ENCODE assay signal across 7 cellular contexts in the genomic region with DNA sequence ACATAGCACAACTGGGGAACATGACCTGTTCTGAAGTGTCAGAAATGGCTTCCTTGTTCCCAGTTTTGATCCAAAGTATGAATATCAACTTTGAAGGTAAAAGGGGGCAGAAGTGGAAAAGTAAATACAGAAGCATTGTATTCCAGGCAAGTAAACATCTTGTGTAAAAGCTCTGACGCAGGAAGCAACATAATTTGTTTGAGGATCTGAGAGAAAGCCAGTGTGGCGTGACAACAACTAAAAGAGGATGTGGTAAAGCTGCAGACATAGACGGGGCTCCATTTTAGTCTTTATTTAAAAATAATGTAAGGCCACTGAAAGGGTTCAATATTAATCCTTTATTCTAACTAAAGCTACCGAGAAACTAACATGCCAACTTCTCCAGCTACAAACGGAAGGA.
A peak's percentile ranks its signal among the peaks of the same experiment; 100 is the strongest.
DNase-seq lines count a peak whose midpoint lies in the region; ATAC-seq and TF ChIP-seq lines count a peak whose summit lies in the region.

No MANE protein-coding gene starts in this region.

- H3K4me1 ChIP-seq in heart left ventricle: no peaks in the 10 kb centered on the region

- ATAC-seq in GM19328 (IDR thresholded peaks at IDR 0.05; ENCODE audit: unreplicated experiment) (peak; percentile 99), HG03045 (IDR thresholded peaks at IDR 0.05; ENCODE audit: unreplicated experiment) (peak; percentile 97), heart left ventricle (no peak)

- H3K9me3 ChIP-seq in heart left ventricle: peaks cover 0 to 3% (median 0%) of the 10 kb centered on the region in 12 donors

- no peak overlapping the region for H3K27ac ChIP-seq in heart left ventricle

- peak; percentile 5 for DNase-seq in NCI-H2081 treated with DMSO at 0.1 percent for 48 hours (lab: John Stamatoyannopoulos, UW)
- DNase-seq in activated gamma-delta T cell treated with Interleukin-2 at 50 U/mL for 16 hours: no peak
- DNase-seq in heart left ventricle: no peak
- no peak for DNase-seq in OCI-M2 (lab: John Stamatoyannopoulos, UW; ENCODE audit: unreplicated experiment)
- DNase-seq in cerebellum (ENCODE audit: low spot score): no peak

- TF ChIP-seq POLR2A in heart left ventricle (IDR thresholded peaks at IDR 0.05): no peak

- no peaks in the 10 kb centered on the region for H3K27me3 ChIP-seq in heart left ventricle

- no peak overlapping the region for H3K4me3 ChIP-seq in heart left ventricle

- no peak for TF ChIP-seq CTCF in heart left ventricle (IDR thresholded peaks at IDR 0.05)

- 77 to 91% (median 83%) methylated on average over 5 of the region's 5 CpGs for WGBS in heart left ventricle, 4 donors

- H3K36me3 ChIP-seq in heart left ventricle: no peaks in the 10 kb centered on the region

- intact Hi-C loops in heart left ventricle (cut with DNase I): no loop called here

Comparison
In these comparisons a context has a peak if more than half of its experiments do, and no peak if none do; other contexts are left out.
1. ATAC-seq: peak in GM19328 (single experiment) and HG03045 (single experiment); none in heart left ventricle (0 of 4).